Comparison of ENCODE assay signal across 13 cellular contexts in the genomic region with DNA sequence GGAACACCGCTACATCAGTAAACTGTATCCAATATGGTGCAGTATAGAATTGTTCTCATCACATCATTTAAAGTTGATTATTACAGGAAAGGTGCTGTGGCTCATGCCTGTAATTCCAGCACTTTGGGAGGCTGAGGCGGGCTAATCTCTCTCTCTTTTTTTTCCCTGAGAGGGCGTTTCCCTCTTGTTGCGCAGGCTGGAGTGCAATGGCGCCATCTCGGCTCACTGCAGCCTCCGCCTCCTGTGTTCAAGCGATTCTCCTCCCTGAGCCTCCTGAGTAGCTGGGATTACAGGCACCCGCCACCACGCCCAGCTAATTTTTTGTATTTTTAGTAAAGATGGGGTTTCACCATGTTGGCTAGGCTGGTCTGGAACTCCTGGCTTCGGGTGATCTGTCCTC. TPM values are rescaled to one million over a fixed set of nuclear protein-coding genes. Genes with fewer than 3 reads are reported as not detected.
DNase-seq lines count a peak whose midpoint lies in the region; ATAC-seq and TF ChIP-seq lines count a peak whose summit lies in the region.
"Not testable (repeated sequence)": the region's sequence is repeated elsewhere in the genome, so short reads cannot be mapped to it uniquely, and the experiment has no call there.
"Had no signal": no experiment of that assay in that cellular context is flagged by ENCODE, and none has a peak within 500 bp of the region (broad histone marks: within the 10 kb centered on the region; RNA-seq: fewer than 3 reads in every experiment).

No MANE protein-coding gene starts in this region.

- H3K27me3 ChIP-seq in CD4-positive, alpha-beta T cell (ENCODE audit: control insufficient read depth, insufficient read depth, low read length); IMR-90 (ENCODE audit: control insufficient read depth, insufficient read depth, low read length); SU-DHL-6 (ENCODE audit: low read length); iPS-20b (ENCODE audit: insufficient read depth, low read length); thoracic aorta (replicated peaks; ENCODE audit: insufficient read depth): not testable (repeated sequence)

- H3K4ac ChIP-seq in IMR-90 (ENCODE audit: low read depth, low read length), result not testable (repeated sequence)

- not testable (repeated sequence) for H3K4me3 ChIP-seq in IMR-90 (ENCODE audit: insufficient read depth, low read depth, low read length); SU-DHL-6 (ENCODE audit: insufficient read depth, low read length, poor library complexity, severe bottlenecking)
- H3K4me3 ChIP-seq in iPS-20b (ENCODE audit: low read length) (peak overlapping the region; percentile 94; the same call in 1 of the 2 replicates), thoracic aorta (peak overlapping the region; percentile 96)

- in situ Hi-C loops in IMR-90 (cut with MboI; ENCODE audit: low sequenced_read_pairs), result not testable (repeated sequence)

- H3K27ac ChIP-seq in CD4-positive, alpha-beta T cell (ENCODE audit: low read depth, low read length); IMR-90 (ENCODE audit: insufficient read depth, low read length); SU-DHL-6 (ENCODE audit: low read depth, low read length); iPS-20b (ENCODE audit: low read length); thoracic aorta: not testable (repeated sequence)

- intact Hi-C loops in CD4-positive, alpha-beta T cell (cut with DNase I, micrococcal nuclease), result loop anchor here (5.0 kb wide), 3 partner anchors 249 to 539 kb away; a partner anchor contains a TSS
- intact Hi-C loops in IMR-90 (cut with micrococcal nuclease), result not testable (repeated sequence)
- intact Hi-C loops in activated T-helper 1 cell treated with anti-CD3 and anti-CD28 coated beads, Interleukin-12 subunit alpha, Interleukin-12 subunit beta, Interleukin-2, Interleukin-4 antibody, amounts not matched to agents 30 ng/mL and 10 ng/mL and 1 ng/mL, durations not matched to agents 14 hours and 24 hours and 36 hours (cut with micrococcal nuclease), result loop anchor here (5.0 to 10.0 kb wide), 2 partner anchors 459 to 912 kb away; a partner anchor contains a TSS

- H2BK15ac ChIP-seq in IMR-90 (ENCODE audit: low read depth, low read length), result not testable (repeated sequence)

- ATAC-seq in CD4-positive, alpha-beta T cell (ENCODE audit: poor library complexity); IMR-90 (ENCODE audit: low read depth); central memory CD8-positive, alpha-beta T cell (replicated peaks; ENCODE audit: extremely low read depth, poor library complexity, severe bottlenecking); thoracic aorta (ENCODE audit: insufficient number of reproducible peaks, low FRiP score, low read depth): not testable (repeated sequence)

- H3K9me1 ChIP-seq in IMR-90 (ENCODE audit: insufficient read depth, low read length), result not testable (repeated sequence)

- TF ChIP-seq CTCF in CD4-positive, alpha-beta T cell (IDR thresholded peaks at IDR 0.05); IMR-90 (conservative IDR thresholded peaks at IDR 0.05; ENCODE audit: low read depth, low read length); SU-DHL-6 (IDR thresholded peaks at IDR 0.05; ENCODE audit: insufficient read depth, low read length, poor library complexity, severe bottlenecking); neural crest cell (conservative IDR thresholded peaks at IDR 0.05); thoracic aorta (IDR thresholded peaks at IDR 0.05): not testable (repeated sequence)

- peak overlapping the region; percentile 99 for H3K4me3 Mint-ChIP-seq in CD4-positive, alpha-beta T cell
- peak overlapping the region; percentile 89 for H3K4me3 Mint-ChIP-seq in activated T-helper 1 cell treated with anti-CD3 and anti-CD28 coated beads, Interleukin-12 subunit alpha, Interleukin-12 subunit beta, Interleukin-2, Interleukin-4 antibody, amounts not matched to agents 30 ng/mL and 10 ng/mL and 1 ng/mL, durations not matched to agents 14 hours and 24 hours and 36 hours
- H3K4me3 Mint-ChIP-seq in central memory CD8-positive, alpha-beta T cell, result peak overlapping the region; percentile 31
- H3K4me3 Mint-ChIP-seq in neural crest cell, result peak overlapping the region; percentile 99

- H4K5ac ChIP-seq in IMR-90 (ENCODE audit: low read depth, low read length), result peak overlapping the region; percentile 63; the same call in 1 of the 2 replicates

- peaks cover 74% of the 10 kb centered on the region for H3K4me1 Mint-ChIP-seq in CD4-positive, alpha-beta T cell (ENCODE audit: low read depth)
- H3K4me1 Mint-ChIP-seq in activated T-helper 1 cell treated with anti-CD3 and anti-CD28 coated beads, Interleukin-12 subunit alpha, Interleukin-12 subunit beta, Interleukin-2, Interleukin-4 antibody, amounts not matched to agents 30 ng/mL and 10 ng/mL and 1 ng/mL, durations not matched to agents 14 hours and 24 hours and 36 hours (ENCODE audit: low read depth), result peaks cover 30% of the 10 kb centered on the region
- peaks cover 35% of the 10 kb centered on the region for H3K4me1 Mint-ChIP-seq in central memory CD8-positive, alpha-beta T cell
- peaks cover 32% of the 10 kb centered on the region for H3K4me1 Mint-ChIP-seq in neural crest cell

- not testable (repeated sequence) for H2AK9ac ChIP-seq in IMR-90 (replicated peaks; ENCODE audit: low read depth, low read length, poor library complexity)

- peak overlapping the region; percentile 51; the same call in 1 of the 2 replicates for H2AK5ac ChIP-seq in IMR-90 (ENCODE audit: low read depth, low read length)

- not testable (repeated sequence) for H2BK120ac ChIP-seq in IMR-90 (ENCODE audit: low read depth, low read length)

- dilution Hi-C loops in IMR-90 (cut with HindIII; ENCODE audit: low sequenced_read_pairs, unreplicated experiment), result not testable (repeated sequence)

- H4K91ac ChIP-seq in IMR-90 (ENCODE audit: insufficient read depth, low read depth, low read length), result not testable (repeated sequence)

- not testable (repeated sequence) for BruUV-seq in IMR-90 (replicated peaks; lab: Mats Ljungman, UMichigan)

- not testable (repeated sequence) for H3K56ac ChIP-seq in IMR-90 (ENCODE audit: extremely low read depth, insufficient read depth, low read length)

- H3K27me3 Mint-ChIP-seq in CD4-positive, alpha-beta T cell; activated T-helper 1 cell treated with anti-CD3 and anti-CD28 coated beads, Interleukin-12 subunit alpha, Interleukin-12 subunit beta, Interleukin-2, Interleukin-4 antibody, amounts not matched to agents 30 ng/mL and 10 ng/mL and 1 ng/mL, durations not matched to agents 14 hours and 24 hours and 36 hours (ENCODE audit: insufficient read depth); central memory CD8-positive, alpha-beta T cell; neural crest cell (ENCODE audit: low read depth): not testable (repeated sequence)

- not testable (repeated sequence) for H2BK20ac ChIP-seq in IMR-90 (ENCODE audit: low read depth, low read length)

- not testable (repeated sequence) for H3K23ac ChIP-seq in IMR-90 (ENCODE audit: low read depth, low read length)

- H3K18ac ChIP-seq in IMR-90 (ENCODE audit: low read depth, low read length), result not testable (repeated sequence)

- DNase-seq in CD4-positive, alpha-beta T cell; IMR-90; activated T-helper 1 cell treated with anti-CD3 and anti-CD28 coated beads, Interleukin-12 subunit alpha, Interleukin-12 subunit beta, Interleukin-2, Interleukin-4 antibody, amounts not matched to agents 30 ng/mL and 10 ng/mL and 1 ng/mL, durations not matched to agents 14 hours and 24 hours and 36 hours (ENCODE audit: low spot score); central memory CD8-positive, alpha-beta T cell (ENCODE audit: low spot score in 2 of 2); neural crest cell (ENCODE audit: low read depth, low spot score); thoracic aorta (ENCODE audit: low spot score): not testable (repeated sequence)

- H3K79me1 ChIP-seq in IMR-90 (ENCODE audit: low read depth in 1 of 2, low read length in 2 of 2), result peaks cover 14 to 24% of the 10 kb centered on the region in 2 experiments; a peak in 3 of 4 replicates

- WGBS in IMR-90 (ENCODE audit: extremely low coverage in 2 of 2, insufficient read length in 1 of 2), 2 experiments, result no CpG with 5 or more reads among the region's 11 CpGs

- not testable (repeated sequence) for H2BK5ac ChIP-seq in IMR-90 (ENCODE audit: low read depth, low read length, poor library complexity, severe bottlenecking)

- H2AFZ ChIP-seq in IMR-90 (replicated peaks; ENCODE audit: low read length, poor library complexity); SU-DHL-6 (ENCODE audit: low read depth, low read length, severe bottlenecking): not testable (repeated sequence)

- not testable (repeated sequence) for H3K9me3 ChIP-seq in CD4-positive, alpha-beta T cell (ENCODE audit: control insufficient read depth, low read length); IMR-90 (ENCODE audit: control insufficient read depth, insufficient read depth, low read length); SU-DHL-6 (ENCODE audit: insufficient read depth, low read length); iPS-20b (ENCODE audit: insufficient read depth, low read depth, low read length); thoracic aorta

- peaks cover 68% of the 10 kb centered on the region for H3K36me3 Mint-ChIP-seq in CD4-positive, alpha-beta T cell (ENCODE audit: low read depth)
- H3K36me3 Mint-ChIP-seq in activated T-helper 1 cell treated with anti-CD3 and anti-CD28 coated beads, Interleukin-12 subunit alpha, Interleukin-12 subunit beta, Interleukin-2, Interleukin-4 antibody, amounts not matched to agents 30 ng/mL and 10 ng/mL and 1 ng/mL, durations not matched to agents 14 hours and 24 hours and 36 hours (ENCODE audit: low read depth), result peaks cover 21% of the 10 kb centered on the region
- H3K36me3 Mint-ChIP-seq in central memory CD8-positive, alpha-beta T cell (ENCODE audit: insufficient read depth), result peaks cover 25% of the 10 kb centered on the region
- H3K36me3 Mint-ChIP-seq in neural crest cell (ENCODE audit: low read depth), result peaks cover 18% of the 10 kb centered on the region

- H3K14ac ChIP-seq in IMR-90 (replicated peaks; ENCODE audit: low read depth, low read length), result not testable (repeated sequence)

- peak overlapping the region; percentile 99 for H3K27ac Mint-ChIP-seq in CD4-positive, alpha-beta T cell
- H3K27ac Mint-ChIP-seq in activated T-helper 1 cell treated with anti-CD3 and anti-CD28 coated beads, Interleukin-12 subunit alpha, Interleukin-12 subunit beta, Interleukin-2, Interleukin-4 antibody, amounts not matched to agents 30 ng/mL and 10 ng/mL and 1 ng/mL, durations not matched to agents 14 hours and 24 hours and 36 hours, result peak overlapping the region; percentile 69
- H3K27ac Mint-ChIP-seq in central memory CD8-positive, alpha-beta T cell (ENCODE audit: low read depth), result peak overlapping the region; percentile 81
- not testable (repeated sequence) for H3K27ac Mint-ChIP-seq in neural crest cell (ENCODE audit: unreplicated experiment)

- H3K79me2 ChIP-seq in SU-DHL-6 (ENCODE audit: insufficient read depth, low read length), result peaks cover 25% of the 10 kb centered on the region

- H3K9me3 Mint-ChIP-seq in CD4-positive, alpha-beta T cell; activated T-helper 1 cell treated with anti-CD3 and anti-CD28 coated beads, Interleukin-12 subunit alpha, Interleukin-12 subunit beta, Interleukin-2, Interleukin-4 antibody, amounts not matched to agents 30 ng/mL and 10 ng/mL and 1 ng/mL, durations not matched to agents 14 hours and 24 hours and 36 hours; central memory CD8-positive, alpha-beta T cell; neural crest cell: not testable (repeated sequence)

- H3K4me1 ChIP-seq in IMR-90 (ENCODE audit: control insufficient read depth, insufficient read depth, low read length); iPS-20b (ENCODE audit: insufficient read depth, low read length): not testable (repeated sequence)
- peaks cover 8 to 22% of the 10 kb centered on the region in 2 donors for H3K4me1 ChIP-seq in thoracic aorta (ENCODE audit: control insufficient read depth in 1 of 2, low read depth in 2 of 2)

- H3K36me3 ChIP-seq in IMR-90 (ENCODE audit: control insufficient read depth, insufficient read depth, low read length); SU-DHL-6 (ENCODE audit: low read length); thoracic aorta: not testable (repeated sequence)
- H3K36me3 ChIP-seq in iPS-20b (ENCODE audit: insufficient read depth, low read depth, low read length), result peaks cover 18% of the 10 kb centered on the region

- POLR2A ChIA-PET in CD4-positive, alpha-beta T cell (lab: Charles Lee), result interaction anchor here (0.8 to 2.3 kb wide), 2 partner anchors 542 to 789 kb away, joined by 3 to 10 read pairs; a partner anchor contains a TSS
- POLR2A ChIA-PET in IMR-90 (lab: Charles Lee; ENCODE audit: unreplicated experiment), result not testable (repeated sequence)

- TF ChIP-seq POLR2A in IMR-90 (IDR thresholded peaks at IDR 0.05; ENCODE audit: low read depth, low read length), result not testable (repeated sequence)

- H3K4me2 ChIP-seq in IMR-90 (ENCODE audit: low read depth, low read length) (peak overlapping the region; percentile 80; the same call in 1 of the 2 replicates), SU-DHL-6 (ENCODE audit: low read depth, low read length, poor library complexity, severe bottlenecking) (peak overlapping the region; percentile 88)

- not testable (repeated sequence) for H4K20me1 ChIP-seq in IMR-90 (ENCODE audit: insufficient read depth, low read length); SU-DHL-6 (ENCODE audit: low read depth, low read length)

- peak overlapping the region in 1 of 2 experiments; percentile 21; a peak in 1 of 4 replicates for H4K8ac ChIP-seq in IMR-90 (ENCODE audit: low read depth in 2 of 2, low read length in 2 of 2)

- not testable (repeated sequence) for H3F3A ChIP-seq in SU-DHL-6 (ENCODE audit: insufficient read depth)

- not testable (repeated sequence) for H3K9ac ChIP-seq in IMR-90 (ENCODE audit: low read depth, low read length); SU-DHL-6 (ENCODE audit: low read length)
- H3K9ac ChIP-seq in iPS-20b (ENCODE audit: low read depth, low read length), result peak overlapping the region; percentile 90; the same call in 1 of the 2 replicates

- CTCF ChIA-PET in CD4-positive, alpha-beta T cell (lab: Charles Lee); IMR-90 (lab: Yijun Ruan, JAX): not testable (repeated sequence)

- TF ChIP-seq RAD21 in IMR-90 (IDR thresholded peaks at IDR 0.05; ENCODE audit: low read length), result not testable (repeated sequence)

- not testable (repeated sequence) for H3K9me2 ChIP-seq in SU-DHL-6 (replicated peaks; ENCODE audit: insufficient read depth, low read length)

RNA-seq across cellular contexts. Expression of a gene that starts 1.5 kb away (rescaled TPM):
- 10 to 100 TPM; 26.0 to 27.6 TPM for total RNA-seq in CD4-positive, alpha-beta T cell
- total RNA-seq in IMR-90 (2012; rRNA removed) (20.4 and 35.8 TPM in 2 replicates), neural crest cell (29.4 and 30.7 TPM in 2 replicates), thoracic aorta (10 to 100 TPM; 12.6 to 21.6 TPM)
- 9.5 and 12.8 TPM in 2 replicates for polyA plus RNA-seq in IMR-90 (2012; rRNA removed)
- 1.8 and 2.3 TPM in 2 replicates for polyA plus RNA-seq in IMR-90 (2012; cell fraction: cytosol; rRNA removed)
- 0.90 and 6.6 TPM in 2 replicates for polyA plus RNA-seq in IMR-90 (2012; cell fraction: nucleus; rRNA removed; ENCODE audit: low replicate concordance)
- 21.8 and 23.6 TPM in 2 replicates for total RNA-seq in activated T-helper 1 cell treated with anti-CD3 and anti-CD28 coated beads, Interleukin-12 subunit alpha, Interleukin-12 subunit beta, Interleukin-2, Interleukin-4 antibody, amounts not matched to agents 30 ng/mL and 10 ng/mL and 1 ng/mL, durations not matched to agents 14 hours and 24 hours and 36 hours

RNA-seq across cellular contexts. Expression of a gene that starts 54.0 kb away (rescaled TPM):
- total RNA-seq in CD4-positive, alpha-beta T cell, result not detected
- total RNA-seq in IMR-90 (2012; rRNA removed) (not detected in 2 replicates), neural crest cell (not detected in 2 replicates), thoracic aorta (1 to 10 TPM in 1 of 2 donors, not detected in 1; 1.7 TPM)
- polyA plus RNA-seq in IMR-90 (2012; rRNA removed), result not detected in 2 replicates
- polyA plus RNA-seq in IMR-90 (2012; cell fraction: cytosol; rRNA removed), result not detected in 2 replicates
- polyA plus RNA-seq in IMR-90 (2012; cell fraction: nucleus; rRNA removed; ENCODE audit: low replicate concordance), result not detected in 2 replicates
- total RNA-seq in activated T-helper 1 cell treated with anti-CD3 and anti-CD28 coated beads, Interleukin-12 subunit alpha, Interleukin-12 subunit beta, Interleukin-2, Interleukin-4 antibody, amounts not matched to agents 30 ng/mL and 10 ng/mL and 1 ng/mL, durations not matched to agents 14 hours and 24 hours and 36 hours, result not detected in 2 replicates
- total RNA-seq: cerebellum, frontal cortex, left lobe of liver, Peyer's patch, ureter had no signal

Comparison
In these comparisons a context has a peak if more than half of its experiments do, and no peak if none do; other contexts are left out.
1. H3K4me3 Mint-ChIP-seq: peak in every context shown above with its lines; median percentile 99 in CD4-positive, alpha-beta T cell; 99 in neural crest cell; 89 in activated T-helper 1 cell treated with anti-CD3 and anti-CD28 coated beads, Interleukin-12 subunit alpha, Interleukin-12 subunit beta, Interleukin-2, Interleukin-4 antibody, amounts not matched to agents 30 ng/mL and 10 ng/mL and 1 ng/mL, durations not matched to agents 14 hours and 24 hours and 36 hours; 31 in central memory CD8-positive, alpha-beta T cell.